In genomic region chr5:133371371-133372155, GRCh38 we compare ENCODE assay signal across 1 cellular context.
TF ChIP-seq lines count a peak whose summit lies in the region.

No MANE protein-coding gene starts in this region.

TF ChIP-seq in HEK293, 187 proteins besides CTCF, POLR2A, EP300 and RAD21 (continued from another document and continues in another):
- no peak for TF ChIP-seq ZNF48 (tag by site-specific recombination; IDR thresholded peaks at IDR 0.05)
- no peak for TF ChIP-seq ZNF404 (tag by site-specific recombination; IDR thresholded peaks at IDR 0.05)
- TF ChIP-seq ZNF280D (tag by site-specific recombination; IDR thresholded peaks at IDR 0.05): no peak
- peak; percentile 53; the same call in 1 of the 2 replicates for TF ChIP-seq ZNF24 (tag by site-specific recombination; IDR thresholded peaks at IDR 0.05)
- no peak for TF ChIP-seq GLIS1 (tag by site-specific recombination; IDR thresholded peaks at IDR 0.05)
- TF ChIP-seq WT1 (tag by site-specific recombination; IDR thresholded peaks at IDR 0.05): peak; percentile 83
- TF ChIP-seq ZNF561 (tag by site-specific recombination; IDR thresholded peaks at IDR 0.05; ENCODE audit: borderline replicate concordance): no peak
- TF ChIP-seq ZIC2 (tag by site-specific recombination; IDR thresholded peaks at IDR 0.05): peak; percentile 42
- no peak for TF ChIP-seq ZNF555 (tag by site-specific recombination; conservative IDR thresholded peaks at IDR 0.05)
- TF ChIP-seq PRDM2 (tag by site-specific recombination; IDR thresholded peaks at IDR 0.05; ENCODE audit: borderline replicate concordance): no peak
- no peak for TF ChIP-seq ZNF704 (tag by site-specific recombination; IDR thresholded peaks at IDR 0.05)
- TF ChIP-seq FEZF1 (tag by site-specific recombination; IDR thresholded peaks at IDR 0.05): no peak
- no peak for TF ChIP-seq ZNF560 (tag by site-specific recombination; IDR thresholded peaks at IDR 0.05; ENCODE audit: borderline replicate concordance)
- TF ChIP-seq PRDM4 (tag by site-specific recombination; IDR thresholded peaks at IDR 0.05): peak; percentile 52; the same call in 1 of the 2 replicates
- TF ChIP-seq ZBTB21 (tag by site-specific recombination; IDR thresholded peaks at IDR 0.05): no peak
- no peak for TF ChIP-seq HOXC10 (CRISPR knock-in tag; IDR thresholded peaks at IDR 0.05)
- no peak for TF ChIP-seq ZNF211 (tag by site-specific recombination; IDR thresholded peaks at IDR 0.05; ENCODE audit: low read depth)
- TF ChIP-seq SCRT2 (tag by site-specific recombination; IDR thresholded peaks at IDR 0.05): no peak
- TF ChIP-seq ZNF600 (tag by site-specific recombination; IDR thresholded peaks at IDR 0.05): peak; percentile 78
- TF ChIP-seq ZNF558 (tag by site-specific recombination; IDR thresholded peaks at IDR 0.05): no peak
- no peak for TF ChIP-seq ZNF792 (tag by site-specific recombination; IDR thresholded peaks at IDR 0.05)
- no peak for TF ChIP-seq ZNF670 (tag by site-specific recombination; IDR thresholded peaks at IDR 0.05; ENCODE audit: low read depth)
- no peak for TF ChIP-seq TCF7L2 (IDR thresholded peaks at IDR 0.05; ENCODE audit: borderline replicate concordance, low read depth, low read length)
- no peak for TF ChIP-seq ZXDB (tag by site-specific recombination; IDR thresholded peaks at IDR 0.05)
- TF ChIP-seq GFI1B (tag by site-specific recombination; IDR thresholded peaks at IDR 0.05): no peak
- no peak for TF ChIP-seq ZSCAN23 (tag by site-specific recombination; IDR thresholded peaks at IDR 0.05)
- peak; percentile 23; the same call in 1 of the 2 replicates for TF ChIP-seq ZNF184 (tag by site-specific recombination; IDR thresholded peaks at IDR 0.05)
- no peak for TF ChIP-seq ZNF112 (tag by site-specific recombination; IDR thresholded peaks at IDR 0.05)
- peak; percentile 76 for TF ChIP-seq PRDM6 (tag by site-specific recombination; IDR thresholded peaks at IDR 0.05)
- TF ChIP-seq ZBTB49 (tag by site-specific recombination; IDR thresholded peaks at IDR 0.05; ENCODE audit: low read depth): no peak
- TF ChIP-seq ZNF837 (tag by site-specific recombination; IDR thresholded peaks at IDR 0.05): no peak
- TF ChIP-seq ZNF639 (tag by site-specific recombination; IDR thresholded peaks at IDR 0.05): peak; percentile 37; the same call in 1 of the 2 replicates
- peak; percentile 79 for TF ChIP-seq KLF17 (tag by site-specific recombination; IDR thresholded peaks at IDR 0.05)
- no peak for TF ChIP-seq REST (tag by site-specific recombination; IDR thresholded peaks at IDR 0.05)
- TF ChIP-seq ZNF174 (tag by site-specific recombination; IDR thresholded peaks at IDR 0.05): no peak
- no peak for TF ChIP-seq ZNF791 (tag by site-specific recombination; IDR thresholded peaks at IDR 0.05)
